Comparison of ENCODE assay signal across 8 cellular contexts in genomic region chr2:178449700-178450573, GRCh38. TPM values are rescaled to one million over a fixed set of nuclear protein-coding genes. Genes with fewer than 3 reads are reported as not detected.
DNase-seq lines count a peak whose midpoint lies in the region; ATAC-seq and TF ChIP-seq lines count a peak whose summit lies in the region.

No MANE protein-coding gene starts in this region.

- H3K79me2 ChIP-seq in OCI-LY7 (ENCODE audit: insufficient read depth, low read depth, low read length), result peaks cover 34% of the 10 kb centered on the region

- H3K4me2 ChIP-seq in OCI-LY7 (ENCODE audit: low read length), result peak overlapping the region; percentile 85

- intact Hi-C loops in OCI-LY7 (cut with micrococcal nuclease; ENCODE audit: unreplicated experiment), result loop anchor here (10.0 kb wide), 1 partner anchor 1185 kb away; the partner anchor contains the start of gene NFE2L2

- no peak for DNase-seq in AG04449 (ENCODE audit: low read depth, low spot score)
- DNase-seq in OCI-LY7 (ENCODE audit: low spot score), result peak; percentile 18
- DNase-seq in nephron progenitor cell, result no peak
- DNase-seq in UCSD-AML1 (lab: John Stamatoyannopoulos, UW; ENCODE audit: unreplicated experiment), result no peak
- no peak for DNase-seq in activated CD4-positive, alpha-beta T cell treated with anti-CD3 and anti-CD28 coated beads for 4 hours

- peaks cover 43% of the 10 kb centered on the region for H3K36me3 Mint-ChIP-seq in nephron progenitor cell (ENCODE audit: low read depth)

- H3K4me1 ChIP-seq in OCI-LY7 (ENCODE audit: insufficient read depth, low read length, poor library complexity, severe bottlenecking) (peaks cover 23% of the 10 kb centered on the region), endocrine pancreas (ENCODE audit: control insufficient read depth, insufficient read depth, low read length) (peaks cover 13% of the 10 kb centered on the region)

- peak overlapping the region; percentile 94 for H3K4me3 ChIP-seq in AG04449 (ENCODE audit: low read depth, low read length)
- H3K4me3 ChIP-seq in OCI-LY7 (ENCODE audit: low read depth, low read length, poor library complexity, severe bottlenecking), result peak overlapping the region; percentile 82
- H3K4me3 ChIP-seq in endocrine pancreas (ENCODE audit: control insufficient read depth, insufficient read depth, low read length), result peak overlapping the region; percentile 91

- peak overlapping the region; percentile 77 for H2AFZ ChIP-seq in OCI-LY7 (ENCODE audit: low read length)

- peak overlapping the region; percentile 85 for H3K27ac ChIP-seq in OCI-LY7 (ENCODE audit: low read depth, low read length, poor library complexity, severe bottlenecking)

- no peaks in the 10 kb centered on the region for H3K9me2 ChIP-seq in OCI-LY7 (ENCODE audit: insufficient read depth, low read length)

- peaks cover 8% of the 10 kb centered on the region; the same call in 1 of the 2 replicates for H4K20me1 ChIP-seq in OCI-LY7 (ENCODE audit: insufficient read depth, low read length)

- H3K9me3 ChIP-seq in OCI-LY7 (ENCODE audit: low read length) (no peaks in the 10 kb centered on the region), endocrine pancreas (ENCODE audit: control insufficient read depth, low read length) (no peaks in the 10 kb centered on the region)

- H3K27me3 ChIP-seq in endocrine pancreas (ENCODE audit: control insufficient read depth, insufficient read depth, low read length), result no peaks in the 10 kb centered on the region

- CTCF ChIA-PET in AG04449 (lab: Yijun Ruan, JAX), result interaction anchor here (1.1 to 1.5 kb wide), 3 partner anchors 30 to 35 kb away, joined by 3 to 5 read pairs (median 5); partner anchors contain the start of gene PLEKHA3
- CTCF ChIA-PET in OCI-LY7 (lab: Charles Lee; ENCODE audit: unreplicated experiment), result interaction anchor here (1.1 to 1.5 kb wide), 2 partner anchors 8 to 35 kb away, joined by 3 to 4 read pairs; no protein-coding TSS in a partner anchor

- H3K4me1 Mint-ChIP-seq in nephron progenitor cell, result peaks cover 32% of the 10 kb centered on the region

- H3K4me3 Mint-ChIP-seq in nephron progenitor cell, result peak overlapping the region; percentile 88

- H3K27me3 Mint-ChIP-seq in nephron progenitor cell (ENCODE audit: low read depth, poor library complexity), result no peaks in the 10 kb centered on the region

- H3K36me3 ChIP-seq in OCI-LY7 (ENCODE audit: insufficient read depth, low read length) (peaks cover 38% of the 10 kb centered on the region), endocrine pancreas (ENCODE audit: control insufficient read depth, insufficient read depth, low read length) (no peaks in the 10 kb centered on the region)

- ATAC-seq in GM18502 (IDR thresholded peaks at IDR 0.05; ENCODE audit: poor library complexity, unreplicated experiment), result peak; percentile 53
- peak; percentile 43 for ATAC-seq in HG02870 (IDR thresholded peaks at IDR 0.05; ENCODE audit: unreplicated experiment)

- TF ChIP-seq CTCF in AG04449 (IDR thresholded peaks at IDR 0.05; ENCODE audit: insufficient read depth, low read length, missing control alignments) (no peak), OCI-LY7 (conservative IDR thresholded peaks at IDR 0.05; ENCODE audit: low read length) (no peak), nephron progenitor cell (IDR thresholded peaks at IDR 0.05) (no peak)

- peak overlapping the region; percentile 54 for H3K27ac Mint-ChIP-seq in nephron progenitor cell

- BruUV-seq in OCI-LY7 (replicated peaks; lab: Mats Ljungman, UMichigan), result no TSS peak

- no peaks in the 10 kb centered on the region for H3K9me3 Mint-ChIP-seq in nephron progenitor cell

- POLR2A ChIA-PET in AG04449 (lab: Yijun Ruan, JAX) (interaction anchor here (0.6 kb wide), 1 partner anchor 19 kb away, joined by 5 read pairs; no protein-coding TSS in a partner anchor), OCI-LY7 (lab: Charles Lee) (interaction anchor here (0.6 to 2.5 kb wide), 8 partner anchors 9 to 1399 kb away, joined by 3 to 21 read pairs (median 3); no protein-coding TSS in a partner anchor)

- H3K9ac ChIP-seq in endocrine pancreas (ENCODE audit: control insufficient read depth, insufficient read depth, low read length), result peak overlapping the region; percentile 99

RNA-seq across cellular contexts. Expression of gene PRKRA, which starts 1.0 kb away (rescaled TPM):
- total RNA-seq in OCI-LY7 (2014; rRNA removed; shearing (Covaris generic)), result 68.7 and 79.5 TPM in 2 replicates
- 74.1 and 76.4 TPM in 2 replicates for total RNA-seq in OCI-LY7 (2022)

RNA-seq across cellular contexts. Expression of gene PJVK, which starts 1.2 kb away (rescaled TPM):
- 2.2 and 4.0 TPM in 2 replicates for total RNA-seq in OCI-LY7 (2014; rRNA removed; shearing (Covaris generic))
- total RNA-seq in OCI-LY7 (2022), result 6.9 and 9.2 TPM in 2 replicates

RNA-seq across cellular contexts. Expression of gene FKBP7, which starts 28.5 kb away (rescaled TPM):
- 8.5 and 10.7 TPM in 2 replicates for total RNA-seq in OCI-LY7 (2014; rRNA removed; shearing (Covaris generic))
- 8.3 TPM in 2 replicates for total RNA-seq in OCI-LY7 (2022)

RNA-seq across cellular contexts. Expression of gene PLEKHA3, which starts 30.3 kb away (rescaled TPM):
- total RNA-seq in OCI-LY7 (2014; rRNA removed; shearing (Covaris generic)), result 3.6 and 6.9 TPM in 2 replicates
- 19.2 and 19.5 TPM in 2 replicates for total RNA-seq in OCI-LY7 (2022)
